Comparison of ENCODE assay signal across 8 cellular contexts in genomic region chr19:18317998-18318800, GRCh38. TPM values are rescaled to one million over a fixed set of nuclear protein-coding genes. Genes with fewer than 3 reads are reported as not detected.
A peak's percentile ranks its signal among the peaks of the same experiment; 100 is the strongest.
DNase-seq lines count a peak whose midpoint lies in the region; ATAC-seq and TF ChIP-seq lines count a peak whose summit lies in the region.

No MANE protein-coding gene starts in this region.

- H3K4me3 ChIP-seq in right atrium auricular region, result no peak overlapping the region

- H3K9me3 ChIP-seq in right atrium auricular region, result no peaks in the 10 kb centered on the region

- H3K27me3 ChIP-seq in right atrium auricular region, result no peaks in the 10 kb centered on the region

- H3K27ac Mint-ChIP-seq in IgD-negative memory B cell, result peak overlapping the region; percentile 16 to 53 (median 47)

- peak; percentile 62 for DNase-seq in activated T-cell treated with anti-CD3 and anti-CD28 coated beads, Interleukin-2, amount 50 U/mL, for 1 hour
- no peak for DNase-seq in right atrium auricular region (ENCODE audit: low spot score)
- DNase-seq in stimulated activated naive CD4-positive, alpha-beta T cell treated with Interleukin-2 at 50 U/mL for 16 hours (lab: John Stamatoyannopoulos, UW), result peak; percentile 23
- no peak for DNase-seq in NCI-H748 treated with DMSO at 0.1 percent for 48 hours (lab: John Stamatoyannopoulos, UW)

- no peak for TF ChIP-seq CTCF in right atrium auricular region (IDR thresholded peaks at IDR 0.05)

- H3K4me1 Mint-ChIP-seq in IgD-negative memory B cell, result peaks cover 27 to 36% (median 29%) of the 10 kb centered on the region in 3 donors

- peaks cover 0 to 50% of the 10 kb centered on the region in 2 donors for H3K4me1 ChIP-seq in right atrium auricular region

- H3K4me3 Mint-ChIP-seq in IgD-negative memory B cell, result peak overlapping the region in 2 of 4 donors; percentile 12 to 59

- peak overlapping the region; percentile 53 to 65 for H3K27ac ChIP-seq in right atrium auricular region

- H3K36me3 Mint-ChIP-seq in IgD-negative memory B cell, result no peaks in the 10 kb centered on the region

- no peak for ATAC-seq in GM18519 (IDR thresholded peaks at IDR 0.05; ENCODE audit: low FRiP score, unreplicated experiment)
- ATAC-seq in HG03439 (IDR thresholded peaks at IDR 0.05; ENCODE audit: unreplicated experiment), result no peak
- no peak for ATAC-seq in GM19328 (IDR thresholded peaks at IDR 0.05; ENCODE audit: unreplicated experiment)

- H3K27me3 Mint-ChIP-seq in IgD-negative memory B cell, result no peaks in the 10 kb centered on the region

- no peaks in the 10 kb centered on the region for H3K36me3 ChIP-seq in right atrium auricular region

- H3K9me3 Mint-ChIP-seq in IgD-negative memory B cell, result no peaks in the 10 kb centered on the region

RNA-seq across cellular contexts. Expression of gene LSM4, which starts 4.7 kb away (rescaled TPM):
- polyA plus RNA-seq in IgD-negative memory B cell, result 137 TPM
- 10 to 100 TPM; 68.5 to 97.3 TPM for total RNA-seq in right atrium auricular region

RNA-seq across cellular contexts. Expression of gene PGPEP1, which starts 22.2 kb away (rescaled TPM):
- polyA plus RNA-seq in IgD-negative memory B cell, result 8.4 TPM
- 10 to 100 TPM; 16.4 to 20.6 TPM for total RNA-seq in right atrium auricular region

RNA-seq across cellular contexts. Expression of gene JUND, which starts 36.8 kb away (rescaled TPM):
- polyA plus RNA-seq in IgD-negative memory B cell, result 164 TPM
- total RNA-seq in right atrium auricular region, result 100 to 1,000 TPM; 240 to 420 TPM

RNA-seq across cellular contexts. Expression of gene IQCN, which starts 43.9 kb away (rescaled TPM):
- 1.4 TPM for polyA plus RNA-seq in IgD-negative memory B cell
- 1 to 10 TPM in 1 of 2 donors, under 1 TPM in 1; 0.52 to 1.5 TPM for total RNA-seq in right atrium auricular region

Comparison
In these comparisons a context has a peak if more than half of its experiments do, and no peak if none do; other contexts are left out.
1. DNase-seq: peak in activated T-cell treated with anti-CD3 and anti-CD28 coated beads, Interleukin-2, amount 50 U/mL, for 1 hour (single experiment) and stimulated activated naive CD4-positive, alpha-beta T cell treated with Interleukin-2 at 50 U/mL for 16 hours (single experiment); none in right atrium auricular region (single experiment) and NCI-H748 treated with DMSO at 0.1 percent for 48 hours (single experiment).